24 cellular contexts compared by ENCODE assay signal in the genomic region with DNA sequence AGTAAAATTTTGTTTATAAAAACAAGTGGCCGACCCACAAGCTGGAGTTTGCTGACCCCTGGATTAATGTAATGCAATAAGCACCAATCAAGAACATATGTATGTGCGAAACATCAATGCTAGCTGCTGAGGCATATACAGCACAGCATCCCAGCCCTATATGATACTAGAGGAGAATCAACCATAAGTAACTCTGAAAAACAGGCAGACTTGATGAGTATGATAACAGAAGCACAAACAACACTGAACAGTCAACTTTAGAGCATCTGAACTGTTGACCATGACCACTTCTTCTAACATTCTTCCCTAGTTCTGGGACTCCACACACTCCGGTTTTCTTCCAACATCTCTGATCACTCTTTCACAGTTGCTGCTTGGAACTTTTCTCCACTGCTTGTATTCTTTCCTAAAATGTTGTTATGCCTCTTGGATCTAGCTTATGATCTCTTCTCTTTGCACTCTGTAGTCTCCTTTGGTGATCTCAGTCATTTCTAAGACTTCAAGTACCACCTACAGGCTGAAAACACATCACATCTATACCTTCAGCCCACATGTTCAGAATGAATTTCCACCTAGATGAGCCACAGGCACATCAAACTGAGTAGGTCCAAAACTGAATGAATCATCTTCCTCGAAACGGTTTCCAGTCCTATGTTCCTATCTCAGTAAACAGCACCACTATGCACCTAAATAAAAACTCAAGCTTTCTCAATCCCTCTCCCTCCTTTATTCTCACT. TPM values are rescaled to one million over a fixed set of nuclear protein-coding genes. Genes with fewer than 3 reads are reported as not detected.
"Had no signal": no experiment of that assay in that cellular context is flagged by ENCODE, and none has a peak within 500 bp of the region (broad histone marks: within the 10 kb centered on the region; RNA-seq: fewer than 3 reads in every experiment).

No MANE protein-coding gene starts in this region.

- H3K36me3 ChIP-seq: heart right ventricle, upper lobe of right lung had no signal

- DNase-seq: activated CD4-positive, alpha-beta T cell treated with anti-CD3 and anti-CD28 coated beads for 1 hour; activated gamma-delta T cell; activated naive CD4-positive, alpha-beta T cell treated with anti-CD3 and anti-CD28 coated beads, Interleukin-2, amount 50 U/mL, for 16 hours; activated naive CD8-positive, alpha-beta T cell treated with anti-CD3 and anti-CD28 coated beads, Interleukin-2, amount 50 U/mL, for 24 hours; aorta; dermis blood vessel endothelial cell; effector CD8-positive, alpha-beta T cell; erythroblast; foreskin fibroblast; heart right ventricle; naive thymus-derived CD4-positive, alpha-beta T cell; occipital lobe; posterior cingulate gyrus; small intestine; stimulated activated CD4-positive, alpha-beta T cell treated with anti-CD3 and anti-CD28 coated beads, Interleukin-15, amount 100 ng/mL, for 24 hours; stimulated activated naive B cell treated with anti-CD40 and anti-IgM and Interleukin-4, amounts not matched to agents 10 μg/mL and 1 μg/mL and 100 μg/mL, for 72 hours; T-helper 9 cell; upper lobe of right lung had no signal

- H3K4me1 Mint-ChIP-seq: activated naive CD8-positive, alpha-beta T cell treated with anti-CD3 and anti-CD28 coated beads, Interleukin-2, amount 50 U/mL, for 24 hours; brain; stimulated activated naive B cell treated with anti-CD40 and anti-IgM and Interleukin-4, amounts not matched to agents 10 μg/mL and 1 μg/mL and 100 μg/mL, for 72 hours had no signal

- H3K4me1 ChIP-seq: upper lobe of right lung had no signal

- H3K9me3 Mint-ChIP-seq: activated naive CD8-positive, alpha-beta T cell treated with anti-CD3 and anti-CD28 coated beads, Interleukin-2, amount 50 U/mL, for 24 hours; brain; neural crest cell; stimulated activated naive B cell treated with anti-CD40 and anti-IgM and Interleukin-4, amounts not matched to agents 10 μg/mL and 1 μg/mL and 100 μg/mL, for 72 hours had no signal

- H3K27me3 ChIP-seq: heart right ventricle, upper lobe of right lung had no signal

- H3K4me3 ChIP-seq: heart right ventricle, lung, upper lobe of right lung had no signal

- ATAC-seq: activated naive CD8-positive, alpha-beta T cell treated with anti-CD3 and anti-CD28 coated beads, Interleukin-2, amount 50 U/mL, for 24 hours; naive thymus-derived CD4-positive, alpha-beta T cell; sciatic nerve; stimulated activated naive B cell treated with anti-CD40 and anti-IgM and Interleukin-4, amounts not matched to agents 10 μg/mL and 1 μg/mL and 100 μg/mL, for 72 hours had no signal

- H3K4me3 Mint-ChIP-seq: activated naive CD8-positive, alpha-beta T cell treated with anti-CD3 and anti-CD28 coated beads, Interleukin-2, amount 50 U/mL, for 24 hours; brain; naive thymus-derived CD4-positive, alpha-beta T cell; neural crest cell; stimulated activated naive B cell treated with anti-CD40 and anti-IgM and Interleukin-4, amounts not matched to agents 10 μg/mL and 1 μg/mL and 100 μg/mL, for 72 hours had no signal

- FAIRE-seq: keratinocyte, small intestine had no signal

- H3K27ac ChIP-seq: heart right ventricle, upper lobe of right lung had no signal

- H3K27ac Mint-ChIP-seq: activated naive CD8-positive, alpha-beta T cell treated with anti-CD3 and anti-CD28 coated beads, Interleukin-2, amount 50 U/mL, for 24 hours; brain; naive thymus-derived CD4-positive, alpha-beta T cell; stimulated activated naive B cell treated with anti-CD40 and anti-IgM and Interleukin-4, amounts not matched to agents 10 μg/mL and 1 μg/mL and 100 μg/mL, for 72 hours had no signal

- H3K36me3 Mint-ChIP-seq: brain; naive thymus-derived CD4-positive, alpha-beta T cell; stimulated activated naive B cell treated with anti-CD40 and anti-IgM and Interleukin-4, amounts not matched to agents 10 μg/mL and 1 μg/mL and 100 μg/mL, for 72 hours had no signal

- H3K27me3 Mint-ChIP-seq: stimulated activated naive B cell treated with anti-CD40 and anti-IgM and Interleukin-4, amounts not matched to agents 10 μg/mL and 1 μg/mL and 100 μg/mL, for 72 hours had no signal

- H3K9me3 ChIP-seq: heart right ventricle, upper lobe of right lung had no signal

RNA-seq across cellular contexts. Expression of gene STXBP6, which starts 57.2 kb away (rescaled TPM):
- total RNA-seq: naive thymus-derived CD4-positive, alpha-beta T cell; T-helper 1 cell treated with Interleukin-12 subunit alpha and Interleukin-12 subunit beta and Interleukin-4 antibody, amounts not matched to agents 30 ng/mL and 1 ng/mL, for 36 hours had no signal
- polyA plus RNA-seq: naive thymus-derived CD4-positive, alpha-beta T cell had no signal
